Comparison of ENCODE assay signal across 21 cellular contexts in the genomic region with DNA sequence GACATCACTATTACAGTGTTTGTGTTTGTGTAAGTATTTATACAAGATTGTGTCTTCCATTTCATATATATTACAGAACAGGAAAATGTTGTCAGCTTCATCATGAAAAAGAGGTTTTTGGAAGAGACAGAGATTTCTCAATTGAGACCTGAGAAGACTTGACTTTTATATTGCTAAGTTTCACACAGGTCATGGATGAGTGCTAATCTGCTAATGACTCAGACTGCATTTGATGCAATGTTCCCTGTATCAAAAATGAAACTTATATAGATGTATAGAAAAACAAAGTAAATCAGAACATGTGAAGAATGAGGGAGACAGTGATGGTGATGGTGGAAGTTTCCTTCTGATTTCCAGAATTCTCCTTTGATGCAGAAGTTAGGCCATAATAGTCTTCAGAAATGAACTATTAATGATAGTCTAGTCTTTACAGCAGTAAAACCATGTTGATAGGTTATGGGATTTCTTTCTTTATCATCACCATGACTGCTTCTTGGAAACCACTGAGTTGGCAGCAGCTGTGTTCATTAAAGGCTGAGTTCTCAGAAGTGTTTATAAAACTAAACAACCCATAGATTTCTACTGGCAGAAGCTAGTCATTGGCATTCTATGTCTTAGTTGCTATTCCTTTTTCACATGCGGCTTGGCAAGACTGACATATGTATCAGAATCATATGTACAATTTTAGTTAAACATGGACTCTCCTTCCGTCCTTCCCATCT. TPM values are rescaled to one million over a fixed set of nuclear protein-coding genes. Genes with fewer than 3 reads are reported as not detected.
A peak's percentile ranks its signal among the peaks of the same experiment; 100 is the strongest.
DNase-seq lines count a peak whose midpoint lies in the region; ATAC-seq and TF ChIP-seq lines count a peak whose summit lies in the region.
"Had no signal": no experiment of that assay in that cellular context is flagged by ENCODE, and none has a peak within 500 bp of the region (broad histone marks: within the 10 kb centered on the region; RNA-seq: fewer than 3 reads in every experiment).

No MANE protein-coding gene starts in this region.

- H3K4me3 ChIP-seq in OCI-LY3 (ENCODE audit: low read length) (no peak overlapping the region), GM23248 (no peak overlapping the region)
- H3K4me3 ChIP-seq: A549 had no signal

- peak; percentile 55 to 67 for ATAC-seq in activated T-cell treated with anti-CD3 and anti-CD28 coated beads, Interleukin-2, amount 50 U/mL, for 4 hours
- ATAC-seq in stimulated activated effector memory CD8-positive, alpha-beta T cell treated with anti-CD3 and anti-CD28 coated beads, Interleukin-12 subunit alpha, Interleukin-12 subunit beta, amount 100 ng/mL, for 72 hours = peak; percentile 83
- ATAC-seq in GM21529 (IDR thresholded peaks at IDR 0.05; ENCODE audit: unreplicated experiment) = no peak
- ATAC-seq: A549; CD8-positive, alpha-beta T cell; PC-3 had no signal

- H3K79me2 ChIP-seq in OCI-LY3 (ENCODE audit: low read length) (no peaks in the 10 kb centered on the region), GM23248 (ENCODE audit: insufficient read depth) (no peaks in the 10 kb centered on the region)

- H3K27me3 ChIP-seq in OCI-LY3 (ENCODE audit: low read depth, low read length) (no peaks in the 10 kb centered on the region), GM23248 (replicated peaks; ENCODE audit: insufficient read depth) (no peaks in the 10 kb centered on the region)

- no peak overlapping the region for H3K4me3 Mint-ChIP-seq in activated T-cell treated with anti-CD3 and anti-CD28 coated beads, Interleukin-2, amount 50 U/mL, for 4 hours
- H3K4me3 Mint-ChIP-seq in stimulated activated effector memory CD8-positive, alpha-beta T cell treated with anti-CD3 and anti-CD28 coated beads, Interleukin-12 subunit alpha, Interleukin-12 subunit beta, amount 100 ng/mL, for 72 hours = no peak overlapping the region
- H3K4me3 Mint-ChIP-seq: CD8-positive, alpha-beta T cell; HFFc6 had no signal

- H3K9me3 ChIP-seq in OCI-LY3 (ENCODE audit: insufficient read depth, low read length) = no peaks in the 10 kb centered on the region
- no peaks in the 10 kb centered on the region for H3K9me3 ChIP-seq in GM23248 (ENCODE audit: low read depth)
- H3K9me3 ChIP-seq: A549 had no signal

- peak overlapping the region; percentile 17; the same call in 1 of the 2 replicates for H3K4me2 ChIP-seq in OCI-LY3 (ENCODE audit: low read length)
- no peak overlapping the region for H3K4me2 ChIP-seq in GM23248 (ENCODE audit: unreplicated experiment)
- H3K4me2 ChIP-seq: A549 had no signal

- 59 to 60% methylated on average over 2 of the region's 2 CpGs for WGBS in GM23248 (ENCODE audit: low coverage in 1 of 2, low lambda C conversion rate in 2 of 2, missing lambda C conversion rate in 2 of 2), 2 experiments

- no peak for TF ChIP-seq CTCF in OCI-LY3 (IDR thresholded peaks at IDR 0.05; ENCODE audit: low read depth, low read length)

- H2AFZ ChIP-seq in OCI-LY3 (ENCODE audit: low read depth, low read length) (no peak overlapping the region), GM23248 (no peak overlapping the region)

- peaks cover 15% of the 10 kb centered on the region for H3K4me1 ChIP-seq in OCI-LY3 (ENCODE audit: low read length)
- H3K4me1 ChIP-seq in GM23248 (ENCODE audit: insufficient read depth) = no peaks in the 10 kb centered on the region
- H3K4me1 ChIP-seq: A549 had no signal

- no peaks in the 10 kb centered on the region for H3K9me2 ChIP-seq in GM23248 (ENCODE audit: insufficient read depth)

- no peak overlapping the region for H3K27ac ChIP-seq in OCI-LY3 (ENCODE audit: low read length)
- no peak overlapping the region for H3K27ac ChIP-seq in GM23248
- H3K27ac ChIP-seq: A549 had no signal

- in situ Hi-C loops in GM23248 (cut with MboI) = no loop called here

- no peaks in the 10 kb centered on the region for H3K36me3 Mint-ChIP-seq in activated T-cell treated with anti-CD3 and anti-CD28 coated beads, Interleukin-2, amount 50 U/mL, for 4 hours (ENCODE audit: insufficient read depth)
- H3K36me3 Mint-ChIP-seq in stimulated activated effector memory CD8-positive, alpha-beta T cell treated with anti-CD3 and anti-CD28 coated beads, Interleukin-12 subunit alpha, Interleukin-12 subunit beta, amount 100 ng/mL, for 72 hours = no peaks in the 10 kb centered on the region
- H3K36me3 Mint-ChIP-seq: CD8-positive, alpha-beta T cell had no signal

- H3F3A ChIP-seq in GM23248 (ENCODE audit: insufficient read depth) = no peaks in the 10 kb centered on the region

- no peak for DNase-seq in activated T-cell treated with anti-CD3 and anti-CD28 coated beads, Interleukin-2, amount 50 U/mL, for 4 hours
- DNase-seq in activated T-cell treated with anti-CD3 and anti-CD28 coated beads, Interleukin-2, amount 50 U/mL, for 48 hours = no peak
- DNase-seq in DMS79 (lab: John Stamatoyannopoulos, UW) = peak; percentile 41
- no peak for DNase-seq in stimulated activated effector memory CD8-positive, alpha-beta T cell treated with anti-CD3 and anti-CD28 coated beads, Interleukin-12 subunit alpha, Interleukin-12 subunit beta, amount 100 ng/mL, for 72 hours (ENCODE audit: low spot score in 2 of 2)
- no peak for DNase-seq in GM23248
- DNase-seq: Calu3; CD8-positive, alpha-beta T cell; H7; HFFc6; KG1; NCI-H1417 treated with DMSO at 0.1 percent for 48 hours; NCI-H187 treated with DMSO at 0.1 percent for 48 hours; NCI-H2227 treated with DMSO at 0.1 percent for 48 hours; NCI-H510A treated with DMSO at 0.1 percent for 48 hours; NCI-H82; PC-3; RPMI8226; SHP77 treated with DMSO at 0.1 percent for 48 hours had no signal

- peaks cover 5% of the 10 kb centered on the region for H3K27me3 Mint-ChIP-seq in activated T-cell treated with anti-CD3 and anti-CD28 coated beads, Interleukin-2, amount 50 U/mL, for 4 hours (ENCODE audit: low read depth)

- no peaks in the 10 kb centered on the region for H4K20me1 ChIP-seq in OCI-LY3 (ENCODE audit: insufficient read depth, low read length)
- H4K20me1 ChIP-seq in GM23248 (ENCODE audit: insufficient read depth) = no peaks in the 10 kb centered on the region

- H3K27ac Mint-ChIP-seq in stimulated activated effector memory CD8-positive, alpha-beta T cell treated with anti-CD3 and anti-CD28 coated beads, Interleukin-12 subunit alpha, Interleukin-12 subunit beta, amount 100 ng/mL, for 72 hours = no peak overlapping the region
- H3K27ac Mint-ChIP-seq: CD8-positive, alpha-beta T cell; HFFc6 had no signal

- H3K36me3 ChIP-seq in OCI-LY3 (replicated peaks; ENCODE audit: low read depth, low read length) (no peaks in the 10 kb centered on the region), GM23248 (ENCODE audit: low read depth) (no peaks in the 10 kb centered on the region)

- H3K9ac ChIP-seq in OCI-LY3 (ENCODE audit: low read length) (no peak overlapping the region), GM23248 (no peak overlapping the region)

- H3K4me1 Mint-ChIP-seq in activated T-cell treated with anti-CD3 and anti-CD28 coated beads, Interleukin-2, amount 50 U/mL, for 4 hours (ENCODE audit: low read depth) = no peaks in the 10 kb centered on the region
- no peaks in the 10 kb centered on the region for H3K4me1 Mint-ChIP-seq in stimulated activated effector memory CD8-positive, alpha-beta T cell treated with anti-CD3 and anti-CD28 coated beads, Interleukin-12 subunit alpha, Interleukin-12 subunit beta, amount 100 ng/mL, for 72 hours

- H3K9me3 Mint-ChIP-seq in activated T-cell treated with anti-CD3 and anti-CD28 coated beads, Interleukin-2, amount 50 U/mL, for 4 hours = peaks cover 3% of the 10 kb centered on the region
- H3K9me3 Mint-ChIP-seq in stimulated activated effector memory CD8-positive, alpha-beta T cell treated with anti-CD3 and anti-CD28 coated beads, Interleukin-12 subunit alpha, Interleukin-12 subunit beta, amount 100 ng/mL, for 72 hours = peaks cover 4% of the 10 kb centered on the region
- H3K9me3 Mint-ChIP-seq: HFFc6 had no signal

RNA-seq across cellular contexts. Expression of a gene that starts 56.1 kb away (rescaled TPM):
- 1 to 10 TPM; 3.4 to 4.1 (median 3.8) TPM for total RNA-seq in activated T-cell treated with anti-CD3 and anti-CD28 coated beads, Interleukin-2, amount 50 U/mL, for 4 hours
- 6.9 and 13.2 TPM in 2 replicates for total RNA-seq in GM23248 (2014; rRNA removed; shearing (Covaris generic))
- 7.9 and 8.0 TPM in 2 replicates for polyA plus RNA-seq in GM23248 (2016; fragmentation: Nextera tagmentation; extraction: Ambion mirVana)
